1 cellular context compared by ENCODE assay signal in the genomic region with DNA sequence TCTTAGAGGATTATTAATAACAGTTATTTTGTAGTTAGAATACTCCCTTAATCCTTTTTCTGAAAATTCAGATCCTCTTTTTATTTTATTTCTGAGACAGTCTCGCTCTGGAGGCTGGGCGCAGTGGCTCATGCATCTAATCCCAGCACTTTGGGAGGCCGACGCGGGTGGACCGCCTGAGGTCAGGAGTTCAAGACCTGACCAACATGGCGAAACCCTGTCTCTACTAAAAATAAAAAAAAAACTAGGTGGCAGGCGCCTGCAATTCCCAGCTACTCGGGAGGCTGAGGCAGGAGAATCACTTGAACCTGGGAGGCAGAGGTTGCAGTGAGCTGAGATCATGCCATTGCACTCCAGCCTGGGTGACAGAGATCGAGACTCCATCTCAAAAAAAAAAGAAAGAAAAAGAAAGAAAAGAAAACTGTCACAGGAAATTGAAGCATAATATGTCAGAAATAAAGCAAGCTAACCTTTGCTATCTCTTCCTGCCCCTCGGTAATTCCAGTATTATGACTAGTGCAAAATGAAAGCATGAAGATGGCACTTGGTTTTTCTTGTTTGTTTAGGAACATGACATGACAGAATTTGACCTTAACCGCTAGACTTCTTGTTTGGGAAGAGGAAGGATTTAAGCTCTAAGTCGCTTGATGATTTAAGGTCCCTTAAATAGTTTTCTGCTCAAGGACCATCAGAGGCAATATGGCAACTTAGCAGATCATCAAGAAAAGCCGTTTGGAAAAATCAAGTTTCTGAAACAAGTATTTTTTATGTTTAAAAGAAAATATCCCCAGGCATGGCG.
TF ChIP-seq lines count a peak whose summit lies in the region.

No MANE protein-coding gene starts in this region.

TF ChIP-seq in K562, 482 proteins besides CTCF, POLR2A, EP300 and RAD21 (continued from another document and continues in another):
- TF ChIP-seq, protein P1, sequence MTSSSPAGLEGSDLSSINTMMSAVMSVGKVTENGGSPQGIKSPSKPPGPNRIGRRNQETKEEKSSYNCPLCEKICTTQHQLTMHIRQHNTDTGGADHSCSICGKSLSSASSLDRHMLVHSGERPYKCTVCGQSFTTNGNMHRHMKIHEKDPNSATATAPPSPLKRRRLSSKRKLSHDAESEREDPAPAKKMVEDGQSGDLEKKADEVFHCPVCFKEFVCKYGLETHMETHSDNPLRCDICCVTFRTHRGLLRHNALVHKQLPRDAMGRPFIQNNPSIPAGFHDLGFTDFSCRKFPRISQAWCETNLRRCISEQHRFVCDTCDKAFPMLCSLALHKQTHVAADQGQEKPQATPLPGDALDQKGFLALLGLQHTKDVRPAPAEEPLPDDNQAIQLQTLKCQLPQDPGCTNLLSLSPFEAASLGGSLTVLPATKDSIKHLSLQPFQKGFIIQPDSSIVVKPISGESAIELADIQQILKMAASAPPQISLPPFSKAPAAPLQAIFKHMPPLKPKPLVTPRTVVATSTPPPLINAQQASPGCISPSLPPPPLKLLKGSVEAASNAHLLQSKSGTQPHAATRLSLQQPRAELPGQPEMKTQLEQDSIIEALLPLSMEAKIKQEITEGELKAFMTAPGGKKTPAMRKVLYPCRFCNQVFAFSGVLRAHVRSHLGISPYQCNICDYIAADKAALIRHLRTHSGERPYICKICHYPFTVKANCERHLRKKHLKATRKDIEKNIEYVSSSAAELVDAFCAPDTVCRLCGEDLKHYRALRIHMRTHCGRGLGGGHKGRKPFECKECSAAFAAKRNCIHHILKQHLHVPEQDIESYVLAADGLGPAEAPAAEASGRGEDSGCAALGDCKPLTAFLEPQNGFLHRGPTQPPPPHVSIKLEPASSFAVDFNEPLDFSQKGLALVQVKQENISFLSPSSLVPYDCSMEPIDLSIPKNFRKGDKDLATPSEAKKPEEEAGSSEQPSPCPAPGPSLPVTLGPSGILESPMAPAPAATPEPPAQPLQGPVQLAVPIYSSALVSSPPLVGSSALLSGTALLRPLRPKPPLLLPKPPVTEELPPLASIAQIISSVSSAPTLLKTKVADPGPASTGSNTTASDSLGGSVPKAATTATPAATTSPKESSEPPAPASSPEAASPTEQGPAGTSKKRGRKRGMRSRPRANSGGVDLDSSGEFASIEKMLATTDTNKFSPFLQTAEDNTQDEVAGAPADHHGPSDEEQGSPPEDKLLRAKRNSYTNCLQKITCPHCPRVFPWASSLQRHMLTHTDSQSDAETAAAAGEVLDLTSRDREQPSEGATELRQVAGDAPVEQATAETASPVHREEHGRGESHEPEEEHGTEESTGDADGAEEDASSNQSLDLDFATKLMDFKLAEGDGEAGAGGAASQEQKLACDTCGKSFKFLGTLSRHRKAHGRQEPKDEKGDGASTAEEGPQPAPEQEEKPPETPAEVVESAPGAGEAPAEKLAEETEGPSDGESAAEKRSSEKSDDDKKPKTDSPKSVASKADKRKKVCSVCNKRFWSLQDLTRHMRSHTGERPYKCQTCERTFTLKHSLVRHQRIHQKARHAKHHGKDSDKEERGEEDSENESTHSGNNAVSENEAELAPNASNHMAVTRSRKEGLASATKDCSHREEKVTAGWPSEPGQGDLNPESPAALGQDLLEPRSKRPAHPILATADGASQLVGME (CRISPR knock-in tag; IDR thresholded peaks at IDR 0.05): no peak
- TF ChIP-seq ZNF324 (CRISPR knock-in tag; IDR thresholded peaks at IDR 0.05) (no peak), ZNF174 (CRISPR knock-in tag; IDR thresholded peaks at IDR 0.05) (no peak), NCOA1 (IDR thresholded peaks at IDR 0.05; ENCODE audit: low read depth) (0 out of 2 replicates have a peak, but pooled peaks have one; percentile 15), SMAD3 (CRISPR knock-in tag; conservative IDR thresholded peaks at IDR 0.05) (no peak), LARP7 (IDR thresholded peaks at IDR 0.05) (peak; percentile 57; the same call in 1 of the 2 replicates), SMAD1 (IDR thresholded peaks at IDR 0.05; ENCODE audit: low read depth, low read length, partially characterized antibody) (no peak), CSDE1 (IDR thresholded peaks at IDR 0.05) (no peak), ZNF12 (CRISPR knock-in tag; IDR thresholded peaks at IDR 0.05) (no peak), TRIM28 (IDR thresholded peaks at IDR 0.05) (peak; percentile 34; the same call in 1 of the 2 replicates), L3MBTL2 (IDR thresholded peaks at IDR 0.05) (peak; percentile 50; the same call in 1 of the 2 replicates), MTF1 (CRISPR knock-in tag; IDR thresholded peaks at IDR 0.05; ENCODE audit: borderline replicate concordance) (no peak), CBX5 (IDR thresholded peaks at IDR 0.05; ENCODE audit: borderline replicate concordance, low read depth) (no peak), MXI1 (IDR thresholded peaks at IDR 0.05; ENCODE audit: low read depth, low read length) (no peak), ZNF644 (tag; IDR thresholded peaks at IDR 0.05; ENCODE audit: low read depth) (peak; percentile 86), MCM3 (IDR thresholded peaks at IDR 0.05) (no peak), ZFP1 (CRISPR knock-in tag; IDR thresholded peaks at IDR 0.05) (no peak), OTX1 (CRISPR knock-in tag; IDR thresholded peaks at IDR 0.05) (no peak), BRF1 (IDR thresholded peaks at IDR 0.05; ENCODE audit: borderline replicate concordance, extremely low read depth, insufficient read length) (no peak), MCM5 (IDR thresholded peaks at IDR 0.05; ENCODE audit: low read depth) (no peak), SMARCA5 (IDR thresholded peaks at IDR 0.05) (peak; percentile 46; the same call in 1 of the 2 replicates), RBM15 (IDR thresholded peaks at IDR 0.05; ENCODE audit: insufficient read depth, low read length) (no peak), BRCA1 (IDR thresholded peaks at IDR 0.05) (no peak), BRCA1 (CRISPR knock-in tag; IDR thresholded peaks at IDR 0.05) (no peak), FOXK1 (CRISPR knock-in tag; IDR thresholded peaks at IDR 0.05; ENCODE audit: borderline replicate concordance) (no peak), NFE2 (IDR thresholded peaks at IDR 0.05; ENCODE audit: low read depth) (peak; percentile 95), RBM14 (IDR thresholded peaks at IDR 0.05; ENCODE audit: borderline replicate concordance, insufficient read depth, low read depth, low read length) (no peak), DDX20 (tag; IDR thresholded peaks at IDR 0.05; ENCODE audit: low read depth) (no peak), NFATC3 (IDR thresholded peaks at IDR 0.05) (0 out of 2 replicates have a peak, but pooled peaks have one; percentile 15), STAG1 (CRISPR knock-in tag; IDR thresholded peaks at IDR 0.05; ENCODE audit: borderline replicate concordance) (no peak), C11orf30 (IDR thresholded peaks at IDR 0.05; ENCODE audit: low read depth) (peak; percentile 92), EHMT2 (IDR thresholded peaks at IDR 0.05) (no peak), DACH1 (IDR thresholded peaks at IDR 0.05; ENCODE audit: partially characterized antibody) (no peak), PTBP1 (IDR thresholded peaks at IDR 0.05; ENCODE audit: low read depth, low read length) (no peak), KLF16 (IDR thresholded peaks at IDR 0.05) (no peak), CHD4 (IDR thresholded peaks at IDR 0.05; ENCODE audit: insufficient read depth, insufficient replicate concordance, low read depth, low read length, poor library complexity, severe bottlenecking) (no peak), HDGF (IDR thresholded peaks at IDR 0.05) (0 out of 2 replicates have a peak, but pooled peaks have one; percentile 18), EZH2 (IDR thresholded peaks at IDR 0.05; ENCODE audit: borderline replicate concordance, low read depth, low read length) (no peak), CAMTA2 (CRISPR knock-in tag; conservative IDR thresholded peaks at IDR 0.05) (no peak), MAFK (IDR thresholded peaks at IDR 0.05; ENCODE audit: low read length) (peak; percentile 80), RUNX1 (IDR thresholded peaks at IDR 0.05; ENCODE audit: low read depth) (no peak), STAT5A (IDR thresholded peaks at IDR 0.05; ENCODE audit: borderline replicate concordance, low read length) (no peak), POLR2AphosphoS5 (IDR thresholded peaks at IDR 0.05; ENCODE audit: control insufficient read depth, insufficient read depth, low read depth, low read length) (no peak), ZNF707 (CRISPR knock-in tag; conservative IDR thresholded peaks at IDR 0.05) (no peak), BMI1 (IDR thresholded peaks at IDR 0.05; ENCODE audit: low read length) (no peak), ZNF311 (CRISPR knock-in tag; IDR thresholded peaks at IDR 0.05) (no peak)
- TF ChIP-seq, protein P2, sequence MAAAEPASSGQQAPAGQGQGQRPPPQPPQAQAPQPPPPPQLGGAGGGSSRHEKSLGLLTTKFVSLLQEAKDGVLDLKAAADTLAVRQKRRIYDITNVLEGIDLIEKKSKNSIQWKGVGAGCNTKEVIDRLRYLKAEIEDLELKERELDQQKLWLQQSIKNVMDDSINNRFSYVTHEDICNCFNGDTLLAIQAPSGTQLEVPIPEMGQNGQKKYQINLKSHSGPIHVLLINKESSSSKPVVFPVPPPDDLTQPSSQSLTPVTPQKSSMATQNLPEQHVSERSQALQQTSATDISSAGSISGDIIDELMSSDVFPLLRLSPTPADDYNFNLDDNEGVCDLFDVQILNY (CRISPR knock-in tag; IDR thresholded peaks at IDR 0.05): no peak
- TF ChIP-seq, protein P3, sequence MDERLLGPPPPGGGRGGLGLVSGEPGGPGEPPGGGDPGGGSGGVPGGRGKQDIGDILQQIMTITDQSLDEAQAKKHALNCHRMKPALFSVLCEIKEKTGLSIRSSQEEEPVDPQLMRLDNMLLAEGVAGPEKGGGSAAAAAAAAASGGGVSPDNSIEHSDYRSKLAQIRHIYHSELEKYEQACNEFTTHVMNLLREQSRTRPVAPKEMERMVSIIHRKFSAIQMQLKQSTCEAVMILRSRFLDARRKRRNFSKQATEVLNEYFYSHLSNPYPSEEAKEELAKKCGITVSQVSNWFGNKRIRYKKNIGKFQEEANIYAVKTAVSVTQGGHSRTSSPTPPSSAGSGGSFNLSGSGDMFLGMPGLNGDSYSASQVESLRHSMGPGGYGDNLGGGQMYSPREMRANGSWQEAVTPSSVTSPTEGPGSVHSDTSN (CRISPR knock-in tag; IDR thresholded peaks at IDR 0.05; ENCODE audit: low read depth): no peak
- TF ChIP-seq, protein P3 (tag; conservative IDR thresholded peaks at IDR 0.05; ENCODE audit: low read depth): peak; percentile 45; the same call in 1 of the 2 replicates
- TF ChIP-seq, protein P4, sequence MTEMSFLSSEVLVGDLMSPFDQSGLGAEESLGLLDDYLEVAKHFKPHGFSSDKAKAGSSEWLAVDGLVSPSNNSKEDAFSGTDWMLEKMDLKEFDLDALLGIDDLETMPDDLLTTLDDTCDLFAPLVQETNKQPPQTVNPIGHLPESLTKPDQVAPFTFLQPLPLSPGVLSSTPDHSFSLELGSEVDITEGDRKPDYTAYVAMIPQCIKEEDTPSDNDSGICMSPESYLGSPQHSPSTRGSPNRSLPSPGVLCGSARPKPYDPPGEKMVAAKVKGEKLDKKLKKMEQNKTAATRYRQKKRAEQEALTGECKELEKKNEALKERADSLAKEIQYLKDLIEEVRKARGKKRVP (CRISPR knock-in tag; IDR thresholded peaks at IDR 0.05): 0 out of 2 replicates have a peak, but pooled peaks have one; percentile 13
- TF ChIP-seq, protein P5, sequence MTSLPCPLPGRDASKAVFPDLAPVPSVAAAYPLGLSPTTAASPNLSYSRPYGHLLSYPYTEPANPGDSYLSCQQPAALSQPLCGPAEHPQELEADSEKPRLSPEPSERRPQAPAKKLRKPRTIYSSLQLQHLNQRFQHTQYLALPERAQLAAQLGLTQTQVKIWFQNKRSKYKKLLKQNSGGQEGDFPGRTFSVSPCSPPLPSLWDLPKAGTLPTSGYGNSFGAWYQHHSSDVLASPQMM (CRISPR knock-in tag; IDR thresholded peaks at IDR 0.05): no peak
- TF ChIP-seq, protein P6, sequence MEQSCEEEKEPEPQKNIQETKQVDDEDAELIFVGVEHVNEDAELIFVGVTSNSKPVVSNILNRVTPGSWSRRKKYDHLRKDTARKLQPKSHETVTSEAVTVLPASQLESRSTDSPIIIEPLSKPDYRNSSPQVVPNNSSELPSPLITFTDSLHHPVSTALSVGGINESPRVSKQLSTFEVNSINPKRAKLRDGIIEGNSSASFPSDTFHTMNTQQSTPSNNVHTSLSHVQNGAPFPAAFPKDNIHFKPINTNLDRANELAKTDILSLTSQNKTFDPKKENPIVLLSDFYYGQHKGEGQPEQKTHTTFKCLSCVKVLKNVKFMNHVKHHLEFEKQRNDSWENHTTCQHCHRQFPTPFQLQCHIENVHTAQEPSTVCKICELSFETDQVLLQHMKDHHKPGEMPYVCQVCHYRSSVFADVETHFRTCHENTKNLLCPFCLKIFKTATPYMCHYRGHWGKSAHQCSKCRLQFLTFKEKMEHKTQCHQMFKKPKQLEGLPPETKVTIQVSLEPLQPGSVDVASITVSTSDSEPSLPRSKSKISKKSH (CRISPR knock-in tag; IDR thresholded peaks at IDR 0.05): no peak
- TF ChIP-seq, protein P7, sequence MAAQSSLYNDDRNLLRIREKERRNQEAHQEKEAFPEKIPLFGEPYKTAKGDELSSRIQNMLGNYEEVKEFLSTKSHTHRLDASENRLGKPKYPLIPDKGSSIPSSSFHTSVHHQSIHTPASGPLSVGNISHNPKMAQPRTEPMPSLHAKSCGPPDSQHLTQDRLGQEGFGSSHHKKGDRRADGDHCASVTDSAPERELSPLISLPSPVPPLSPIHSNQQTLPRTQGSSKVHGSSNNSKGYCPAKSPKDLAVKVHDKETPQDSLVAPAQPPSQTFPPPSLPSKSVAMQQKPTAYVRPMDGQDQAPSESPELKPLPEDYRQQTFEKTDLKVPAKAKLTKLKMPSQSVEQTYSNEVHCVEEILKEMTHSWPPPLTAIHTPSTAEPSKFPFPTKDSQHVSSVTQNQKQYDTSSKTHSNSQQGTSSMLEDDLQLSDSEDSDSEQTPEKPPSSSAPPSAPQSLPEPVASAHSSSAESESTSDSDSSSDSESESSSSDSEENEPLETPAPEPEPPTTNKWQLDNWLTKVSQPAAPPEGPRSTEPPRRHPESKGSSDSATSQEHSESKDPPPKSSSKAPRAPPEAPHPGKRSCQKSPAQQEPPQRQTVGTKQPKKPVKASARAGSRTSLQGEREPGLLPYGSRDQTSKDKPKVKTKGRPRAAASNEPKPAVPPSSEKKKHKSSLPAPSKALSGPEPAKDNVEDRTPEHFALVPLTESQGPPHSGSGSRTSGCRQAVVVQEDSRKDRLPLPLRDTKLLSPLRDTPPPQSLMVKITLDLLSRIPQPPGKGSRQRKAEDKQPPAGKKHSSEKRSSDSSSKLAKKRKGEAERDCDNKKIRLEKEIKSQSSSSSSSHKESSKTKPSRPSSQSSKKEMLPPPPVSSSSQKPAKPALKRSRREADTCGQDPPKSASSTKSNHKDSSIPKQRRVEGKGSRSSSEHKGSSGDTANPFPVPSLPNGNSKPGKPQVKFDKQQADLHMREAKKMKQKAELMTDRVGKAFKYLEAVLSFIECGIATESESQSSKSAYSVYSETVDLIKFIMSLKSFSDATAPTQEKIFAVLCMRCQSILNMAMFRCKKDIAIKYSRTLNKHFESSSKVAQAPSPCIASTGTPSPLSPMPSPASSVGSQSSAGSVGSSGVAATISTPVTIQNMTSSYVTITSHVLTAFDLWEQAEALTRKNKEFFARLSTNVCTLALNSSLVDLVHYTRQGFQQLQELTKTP (IDR thresholded peaks at IDR 0.05; ENCODE audit: low read depth in 1 of 2, partially characterized antibody in 2 of 2): peak; percentile 71 to 76
